Comparison of ENCODE assay signal across 13 cellular contexts in the genomic region with DNA sequence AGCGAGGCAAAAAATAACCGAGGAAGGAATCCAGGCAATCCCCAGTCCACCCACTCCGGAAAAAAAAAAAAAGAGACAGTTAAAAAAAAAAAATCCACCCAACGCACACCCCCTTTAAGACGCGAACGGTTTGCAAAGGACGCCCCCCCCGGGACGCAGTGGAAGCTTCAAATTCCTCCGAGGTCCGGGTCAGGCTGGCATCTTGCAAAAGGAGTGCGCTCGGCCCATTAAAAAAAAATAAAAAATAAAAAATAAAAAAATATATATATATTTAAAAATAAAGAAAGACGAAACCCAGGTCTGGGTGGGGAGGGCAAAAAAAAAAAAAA. TPM values are rescaled to one million over a fixed set of nuclear protein-coding genes. Genes with fewer than 3 reads are reported as not detected.
DNase-seq lines count a peak whose midpoint lies in the region; ATAC-seq and TF ChIP-seq lines count a peak whose summit lies in the region.
"Had no signal": no experiment of that assay in that cellular context is flagged by ENCODE, and none has a peak within 500 bp of the region (broad histone marks: within the 10 kb centered on the region; RNA-seq: fewer than 3 reads in every experiment).

No MANE protein-coding gene starts in this region.

- no peak overlapping the region for H3K23ac ChIP-seq in mesendoderm (ENCODE audit: low read length)

- peaks cover 3 to 97% (median 75%) of the 10 kb centered on the region in 7 donors for H3K27me3 ChIP-seq in heart right ventricle
- peaks cover 9% of the 10 kb centered on the region for H3K27me3 ChIP-seq in mesendoderm (ENCODE audit: insufficient read depth, low read length, poor library complexity)

- H3K27ac ChIP-seq in heart right ventricle: no peak overlapping the region
- H3K27ac ChIP-seq in mesendoderm (ENCODE audit: low read depth, low read length): no peak overlapping the region
- H3K27ac ChIP-seq in urinary bladder (ENCODE audit: low read depth): no peak overlapping the region
- H3K27ac ChIP-seq: upper lobe of right lung had no signal

- H3K9me3 ChIP-seq in heart right ventricle: no peaks in the 10 kb centered on the region
- H3K9me3 ChIP-seq: upper lobe of right lung had no signal

- no peak overlapping the region for H2BK5ac ChIP-seq in mesendoderm (ENCODE audit: low read length)

- intact Hi-C loops in heart right ventricle (cut with DNase I): no loop called here
- intact Hi-C loops in left ventricle myocardium superior (cut with micrococcal nuclease): no loop called here

- no peak for ATAC-seq in heart right ventricle
- no peak for ATAC-seq in left ventricle myocardium superior
- ATAC-seq: upper lobe of right lung had no signal

- 1 to 2% methylated on average over 15 of the region's 15 CpGs for WGBS in heart right ventricle, 2 donors
- no CpG with 5 or more reads among the region's 15 CpGs for WGBS in mesendoderm (ENCODE audit: extremely low coverage, insufficient coverage, low lambda C conversion rate)
- 1% methylated on average over 15 of the region's 15 CpGs for WGBS in urinary bladder

- H2AK5ac ChIP-seq in mesendoderm (ENCODE audit: low read length): no peak overlapping the region

- DNase-seq in heart right ventricle (no peak), left ventricle myocardium superior (no peak), cerebellum (ENCODE audit: low spot score) (peak; percentile 84), mesendoderm (peak; percentile 29), NCI-H82 treated with DMSO at 0.1 percent for 48 hours (lab: John Stamatoyannopoulos, UW; ENCODE audit: unreplicated experiment) (no peak), NCI-H1417 treated with DMSO at 0.1 percent for 48 hours (lab: John Stamatoyannopoulos, UW) (no peak), NCI-H2029 treated with DMSO at 0.1 percent for 48 hours (lab: John Stamatoyannopoulos, UW) (no peak)
- DNase-seq: activated CD4-positive, alpha-beta T cell treated with anti-CD3 and anti-CD28 coated beads, Interleukin-2, amount 50 U/mL, for 1 hour; activated gamma-delta T cell; AML-193; Karpas-422; upper lobe of right lung had no signal

- no peaks in the 10 kb centered on the region for H3K79me1 ChIP-seq in mesendoderm (ENCODE audit: low read length)

- H3K4ac ChIP-seq in mesendoderm (ENCODE audit: low read depth, low read length): no peak overlapping the region

- H3K56ac ChIP-seq in mesendoderm (ENCODE audit: low read length): no peak overlapping the region

- peaks cover 0 to 12% (median 0%) of the 10 kb centered on the region in 9 donors for H3K4me1 ChIP-seq in heart right ventricle
- no peaks in the 10 kb centered on the region for H3K4me1 ChIP-seq in mesendoderm (ENCODE audit: control insufficient read depth, low read depth, low read length)
- H3K4me1 ChIP-seq in urinary bladder (ENCODE audit: insufficient read depth): no peaks in the 10 kb centered on the region
- H3K4me1 ChIP-seq: upper lobe of right lung had no signal

- no peak overlapping the region for H4K5ac ChIP-seq in mesendoderm (ENCODE audit: low read length)

- H3K4me3 ChIP-seq in heart right ventricle (peak overlapping the region in 9 of 10 donors; percentile 22 to 52 (median 43)), mesendoderm (ENCODE audit: low read length) (no peak overlapping the region), urinary bladder (ENCODE audit: low read depth, low read length) (peak overlapping the region; percentile 26)

- no peak overlapping the region for H2BK120ac ChIP-seq in mesendoderm (ENCODE audit: low read depth, low read length)

- H3K36me3 ChIP-seq in heart right ventricle (no peaks in the 10 kb centered on the region), mesendoderm (ENCODE audit: control insufficient read depth, insufficient read depth, low read length) (no peaks in the 10 kb centered on the region), urinary bladder (ENCODE audit: insufficient read depth) (no peaks in the 10 kb centered on the region)
- H3K36me3 ChIP-seq: upper lobe of right lung had no signal

- H4K8ac ChIP-seq in mesendoderm (ENCODE audit: low read depth, low read length): no peak overlapping the region

- H2BK15ac ChIP-seq in mesendoderm (replicated peaks; ENCODE audit: low read depth): no peak overlapping the region

- H3K4me2 ChIP-seq in mesendoderm (ENCODE audit: low read length): no peak overlapping the region

- no peak overlapping the region for H3K18ac ChIP-seq in mesendoderm (ENCODE audit: low read length)

- TF ChIP-seq CTCF in heart right ventricle (IDR thresholded peaks at IDR 0.05): no peak

- H3K9ac ChIP-seq in mesendoderm (ENCODE audit: low read length): no peak overlapping the region

- no peaks in the 10 kb centered on the region for H3K79me2 ChIP-seq in mesendoderm (ENCODE audit: control insufficient read depth, insufficient read depth, low read length)

RNA-seq across cellular contexts. Expression of a gene that starts 0.2 kb away (rescaled TPM):
- total RNA-seq in heart right ventricle (1 to 10 TPM in 2 of 10 donors, under 1 TPM in 8; 0.21 to 1.3 (median 0.66) TPM), left ventricle myocardium superior (0.42 TPM), cerebellum (119 TPM), urinary bladder (1.7 TPM)
- polyA plus RNA-seq in heart right ventricle (1 to 10 TPM in 1 of 2 donors, under 1 TPM in 1; 0.52 to 2.3 TPM), urinary bladder (0.75 TPM)
- 2.2 TPM for polyA plus RNA-seq in mesendoderm (2013, experiment 1 of 2)
- polyA plus RNA-seq in mesendoderm (2013, experiment 2 of 2): 2.1 TPM

Comparison
In these comparisons a context has a peak if more than half of its experiments do, and no peak if none do; other contexts are left out.
1. DNase-seq: peak in cerebellum (single experiment) and mesendoderm (single experiment); none in heart right ventricle (0 of 2), left ventricle myocardium superior (single experiment), NCI-H82 treated with DMSO at 0.1 percent for 48 hours (single experiment), NCI-H1417 treated with DMSO at 0.1 percent for 48 hours (single experiment) and NCI-H2029 treated with DMSO at 0.1 percent for 48 hours (single experiment).
2. RNA of a gene that starts 0.2 kb away (total RNA-seq): 119 TPM in cerebellum (single experiment); 1.7 TPM in urinary bladder (single experiment), 0.21 to 1.3 TPM in heart right ventricle and 0.42 TPM in left ventricle myocardium superior (single experiment); every median in the first group is over 10 times any median in the second.